Comparison of ENCODE assay signal across 8 cellular contexts in the genomic region with DNA sequence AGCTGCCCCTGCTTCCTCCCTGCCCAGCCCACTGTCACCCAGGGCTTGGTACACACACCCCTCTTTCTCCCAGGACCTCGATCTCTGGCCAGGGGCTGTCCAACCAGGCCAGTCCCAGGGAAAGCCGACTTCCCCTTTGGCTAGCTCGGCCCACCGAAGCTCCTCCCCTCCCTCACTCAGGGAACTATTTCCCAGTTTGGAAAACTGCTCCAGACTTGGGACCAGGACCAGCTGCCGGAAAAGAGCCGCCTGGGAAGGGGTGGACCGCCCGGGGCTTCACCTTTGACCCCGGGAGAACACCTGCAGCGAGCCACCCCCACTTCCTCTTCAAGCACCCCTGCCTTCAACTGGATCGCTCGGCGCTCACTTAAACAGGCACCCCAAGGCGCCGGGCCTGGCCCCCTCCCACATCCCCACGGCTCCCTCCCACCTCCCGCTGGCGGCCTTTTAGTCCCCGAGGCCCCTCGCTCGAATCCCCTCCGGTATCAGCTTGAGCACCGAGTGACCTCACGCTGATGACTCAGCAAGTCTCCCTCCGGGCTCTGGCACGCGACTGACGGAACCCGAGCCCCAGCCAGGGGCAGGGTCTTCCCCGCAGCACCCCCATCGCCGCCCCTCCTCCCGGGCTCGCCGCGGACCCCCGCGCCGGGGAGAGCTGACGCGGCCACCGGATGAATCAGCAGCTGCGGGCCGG. TPM values are rescaled to one million over a fixed set of nuclear protein-coding genes. Genes with fewer than 3 reads are reported as not detected.
DNase-seq lines count a peak whose midpoint lies in the region; ATAC-seq and TF ChIP-seq lines count a peak whose summit lies in the region.

No MANE protein-coding gene starts in this region.

- H3K27me3 Mint-ChIP-seq in activated CD4-positive, alpha-beta memory T cell treated with anti-CD3 and anti-CD28 coated beads for 36 hours, result peaks cover 11% of the 10 kb centered on the region
- peaks cover 0 to 30% of the 10 kb centered on the region in 2 donors for H3K27me3 Mint-ChIP-seq in effector memory CD8-positive, alpha-beta T cell
- H3K27me3 Mint-ChIP-seq in memory B cell, result peaks cover 2% of the 10 kb centered on the region

- H3K27ac Mint-ChIP-seq in activated CD4-positive, alpha-beta memory T cell treated with anti-CD3 and anti-CD28 coated beads for 36 hours, result peak overlapping the region; percentile 87
- H3K27ac Mint-ChIP-seq in effector memory CD8-positive, alpha-beta T cell, result peak overlapping the region; percentile 84 to 87
- peak overlapping the region; percentile 85 for H3K27ac Mint-ChIP-seq in memory B cell

- H3K9ac ChIP-seq in ES-I3 (ENCODE audit: low read depth, low read length), result peak overlapping the region; percentile 66

- peaks cover 4% of the 10 kb centered on the region for H3K36me3 Mint-ChIP-seq in activated CD4-positive, alpha-beta memory T cell treated with anti-CD3 and anti-CD28 coated beads for 36 hours
- peaks cover 23% of the 10 kb centered on the region for H3K36me3 Mint-ChIP-seq in effector memory CD8-positive, alpha-beta T cell (ENCODE audit: insufficient read depth)
- H3K36me3 Mint-ChIP-seq in memory B cell, result peaks cover 8% of the 10 kb centered on the region

- DNase-seq in HFF-Myc (ENCODE audit: extremely low read depth, low read depth) (no peak), NCI-H510A treated with DMSO at 0.1 percent for 48 hours (lab: John Stamatoyannopoulos, UW) (peak; percentile 74), memory B cell (ENCODE audit: low spot score in 2 of 2) (peak; percentile 46 to 59)
- DNase-seq in activated CD4-positive, alpha-beta memory T cell treated with anti-CD3 and anti-CD28 coated beads for 36 hours, result peak; percentile 78
- DNase-seq in effector memory CD8-positive, alpha-beta T cell, result no peak
- DNase-seq in stimulated activated CD8-positive, alpha-beta memory T cell treated with anti-CD3 and anti-CD28 coated beads, Interleukin-15, amount 100 ng/mL, for 4 hours (ENCODE audit: low read depth in 2 of 2), result peak; percentile 45 to 57

- ATAC-seq in effector memory CD8-positive, alpha-beta T cell (replicated peaks), result peak; percentile 11
- ATAC-seq in memory B cell (ENCODE audit: low read depth), result peak; percentile 47
- no peak for ATAC-seq in GM21576 (IDR thresholded peaks at IDR 0.05; ENCODE audit: unreplicated experiment)

- H3K4me3 ChIP-seq in HFF-Myc (replicated peaks; ENCODE audit: low read depth, low read length), result peak overlapping the region; percentile 54

- CTCF ChIA-PET in activated CD4-positive, alpha-beta memory T cell treated with anti-CD3 and anti-CD28 coated beads for 36 hours (lab: Charles Lee), result interaction anchor here (0.7 to 2.2 kb wide), 5 partner anchors 9 to 112 kb away, joined by 3 to 7 read pairs (median 5); no protein-coding TSS in a partner anchor

- no peaks in the 10 kb centered on the region for H3K9me3 Mint-ChIP-seq in activated CD4-positive, alpha-beta memory T cell treated with anti-CD3 and anti-CD28 coated beads for 36 hours
- no peaks in the 10 kb centered on the region for H3K9me3 Mint-ChIP-seq in effector memory CD8-positive, alpha-beta T cell
- no peaks in the 10 kb centered on the region for H3K9me3 Mint-ChIP-seq in memory B cell

- H3K36me3 ChIP-seq in ES-I3 (ENCODE audit: insufficient read depth, low read length), result no peaks in the 10 kb centered on the region

- H3K4me1 Mint-ChIP-seq in activated CD4-positive, alpha-beta memory T cell treated with anti-CD3 and anti-CD28 coated beads for 36 hours (ENCODE audit: low read depth), result peaks cover 15% of the 10 kb centered on the region
- H3K4me1 Mint-ChIP-seq in effector memory CD8-positive, alpha-beta T cell (ENCODE audit: low read depth in 2 of 2), result peaks cover 6 to 7% of the 10 kb centered on the region in 2 donors
- peaks cover 12% of the 10 kb centered on the region for H3K4me1 Mint-ChIP-seq in memory B cell

- intact Hi-C loops in activated CD4-positive, alpha-beta memory T cell treated with anti-CD3 and anti-CD28 coated beads for 36 hours (cut with micrococcal nuclease), result loop anchor here (5.0 kb wide), 1 partner anchor 54 kb away; a partner anchor contains a TSS

- peak overlapping the region; percentile 83 for H3K4me3 Mint-ChIP-seq in activated CD4-positive, alpha-beta memory T cell treated with anti-CD3 and anti-CD28 coated beads for 36 hours
- H3K4me3 Mint-ChIP-seq in effector memory CD8-positive, alpha-beta T cell, result peak overlapping the region; percentile 77 to 80
- peak overlapping the region; percentile 81 for H3K4me3 Mint-ChIP-seq in memory B cell

- POLR2A ChIA-PET in activated CD4-positive, alpha-beta memory T cell treated with anti-CD3 and anti-CD28 coated beads for 36 hours (lab: Charles Lee), result interaction anchor here (0.6 to 2.1 kb wide), 8 partner anchors 9 to 95 kb away, joined by 3 to 7 read pairs (median 3); a partner anchor contains a TSS

- H3K9me3 ChIP-seq in ES-I3 (ENCODE audit: control insufficient read depth, insufficient read depth, low read length), result no peaks in the 10 kb centered on the region

- peaks cover 28% of the 10 kb centered on the region; the same call in 1 of the 2 replicates for H3K4me1 ChIP-seq in ES-I3 (ENCODE audit: insufficient read depth, low read length)

- TF ChIP-seq CTCF in HFF-Myc (IDR thresholded peaks at IDR 0.05; ENCODE audit: low read depth, low read length, missing control alignments), result no peak

RNA-seq across cellular contexts. Expression of a gene that starts 0.9 kb away (rescaled TPM):
- 10 to 100 TPM; 23.4 to 24.1 TPM for total RNA-seq in activated CD4-positive, alpha-beta memory T cell treated with anti-CD3 and anti-CD28 coated beads for 36 hours

RNA-seq across cellular contexts. Expression of a gene that starts 8.6 kb away (rescaled TPM):
- 10 to 100 TPM; 32.0 to 33.1 TPM for total RNA-seq in activated CD4-positive, alpha-beta memory T cell treated with anti-CD3 and anti-CD28 coated beads for 36 hours

RNA-seq across cellular contexts. Expression of a gene that starts 10.5 kb away (rescaled TPM):
- 10 to 100 TPM; 88.9 to 89.8 TPM for total RNA-seq in activated CD4-positive, alpha-beta memory T cell treated with anti-CD3 and anti-CD28 coated beads for 36 hours

RNA-seq across cellular contexts. Expression of a gene that starts 15.4 kb away (rescaled TPM):
- total RNA-seq in activated CD4-positive, alpha-beta memory T cell treated with anti-CD3 and anti-CD28 coated beads for 36 hours, result 10 to 100 TPM; 28.8 to 29.7 TPM

RNA-seq across cellular contexts. Expression of a gene that starts 20.4 kb away (rescaled TPM):
- not detected for total RNA-seq in activated CD4-positive, alpha-beta memory T cell treated with anti-CD3 and anti-CD28 coated beads for 36 hours

Comparison
In these comparisons a context has a peak if more than half of its experiments do, and no peak if none do; other contexts are left out.
1. DNase-seq: peak in NCI-H510A treated with DMSO at 0.1 percent for 48 hours (single experiment), activated CD4-positive, alpha-beta memory T cell treated with anti-CD3 and anti-CD28 coated beads for 36 hours (single experiment), memory B cell (2 of 2) and stimulated activated CD8-positive, alpha-beta memory T cell treated with anti-CD3 and anti-CD28 coated beads, Interleukin-15, amount 100 ng/mL, for 4 hours (2 of 2); none in HFF-Myc (single experiment) and effector memory CD8-positive, alpha-beta T cell (0 of 3).
2. Peak in every context shown above with its lines, with median percentiles within 50 percentile points of each other: H3K27ac Mint-ChIP-seq and H3K4me3 Mint-ChIP-seq.